In the genomic region with DNA sequence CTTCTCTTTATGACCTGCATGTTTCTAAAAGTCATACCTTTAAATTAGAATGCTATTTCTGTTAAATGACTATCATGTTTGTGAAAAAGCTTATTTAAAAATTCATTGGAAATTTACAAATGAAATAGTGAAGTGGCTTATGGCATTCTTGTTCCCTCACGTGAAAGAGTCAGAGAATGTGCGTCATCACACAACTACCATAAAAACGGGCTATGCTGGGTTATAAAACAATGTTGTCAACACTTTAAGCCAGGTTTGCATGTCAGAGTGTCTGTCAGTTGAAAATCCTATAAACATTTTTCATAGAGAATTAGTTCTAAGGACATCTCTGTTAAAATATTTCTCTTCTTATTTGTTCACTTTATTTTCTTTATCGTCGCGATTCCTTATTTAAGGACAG, we compare ENCODE assay signal across 8 cellular contexts.
"Had no signal": no experiment of that assay in that cellular context is flagged by ENCODE, and none has a peak within 500 bp of the region (broad histone marks: within the 10 kb centered on the region; RNA-seq: fewer than 3 reads in every experiment).

No MANE protein-coding gene starts in this region.

- DNase-seq: GM23248, GOT3, H7, HFFc6 had no signal

- H3K27ac ChIP-seq: GM23248, HL-60 had no signal

- H3K4me3 ChIP-seq: GM23248, HAP-1 had no signal

- H3K36me3 ChIP-seq: HAP-1 had no signal

- ATAC-seq: HCT116, HepG2 had no signal

- H2AFZ ChIP-seq: GM23248 had no signal

- FAIRE-seq: HepG2 had no signal

- H3K9ac ChIP-seq: GM23248 had no signal

- H3K9me3 ChIP-seq: HAP-1 had no signal
